2 cellular contexts compared by ENCODE assay signal in the genomic region with DNA sequence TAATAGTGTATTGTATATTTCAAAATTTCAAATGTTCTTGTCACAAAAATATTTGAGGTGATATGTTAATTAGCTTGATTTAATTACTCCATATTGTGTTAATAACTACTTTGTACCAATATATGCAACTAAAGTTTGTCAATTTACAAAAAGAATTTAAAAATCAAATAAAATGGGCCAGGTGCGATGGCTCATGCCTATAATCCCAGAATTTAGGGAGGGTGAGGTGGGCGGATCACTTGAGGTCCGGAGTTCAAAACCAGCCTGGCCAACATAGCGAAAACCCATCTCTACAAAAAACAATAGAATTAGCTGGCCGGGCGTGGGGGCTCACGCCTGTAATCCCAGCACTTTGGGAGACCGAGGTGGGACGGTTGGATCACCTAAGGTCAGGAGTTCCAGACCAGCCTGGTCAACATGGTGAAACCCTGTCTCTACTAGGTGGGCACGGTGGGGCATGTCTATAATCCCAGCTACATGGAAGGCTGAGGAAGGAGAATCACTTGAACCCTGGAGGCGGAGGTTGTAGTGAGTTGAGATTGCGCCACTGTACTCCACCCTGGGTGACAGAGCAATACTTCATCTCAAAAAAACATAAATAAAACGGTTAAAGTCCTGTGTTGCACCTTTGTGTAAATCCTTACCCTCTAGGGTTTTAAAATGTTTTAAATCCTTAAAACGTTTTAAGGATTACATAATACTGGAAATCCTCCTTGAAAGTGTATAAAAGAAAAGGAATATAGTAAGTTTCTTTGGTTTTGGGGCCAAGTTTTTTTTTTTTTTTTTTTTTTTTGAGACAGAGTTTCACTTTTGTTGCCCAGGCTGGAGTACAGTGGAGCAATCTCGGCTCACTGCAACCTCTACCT.
TF ChIP-seq lines count a peak whose summit lies in the region.

No MANE protein-coding gene starts in this region.

TF ChIP-seq in SK-N-SH, 30 proteins besides CTCF, POLR2A, EP300 and RAD21 (continued from another document):
- TF ChIP-seq MXI1 (IDR thresholded peaks at IDR 0.05; ENCODE audit: low read depth, low read length) (no peak), NRF1 (IDR thresholded peaks at IDR 0.05; ENCODE audit: low read depth, low read length) (no peak), TAF1 (IDR thresholded peaks at IDR 0.05; ENCODE audit: borderline replicate concordance, low read depth, low read length) (no peak), RXRA (IDR thresholded peaks at IDR 0.05; ENCODE audit: borderline replicate concordance, low read depth) (no peak), RCOR1 (IDR thresholded peaks at IDR 0.05; ENCODE audit: low read length) (no peak), YY1 (IDR thresholded peaks at IDR 0.05; ENCODE audit: low read depth) (no peak), JUND (IDR thresholded peaks at IDR 0.05) (no peak)
- TF ChIP-seq, protein P1, sequence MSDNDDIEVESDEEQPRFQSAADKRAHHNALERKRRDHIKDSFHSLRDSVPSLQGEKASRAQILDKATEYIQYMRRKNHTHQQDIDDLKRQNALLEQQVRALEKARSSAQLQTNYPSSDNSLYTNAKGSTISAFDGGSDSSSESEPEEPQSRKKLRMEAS (IDR thresholded peaks at IDR 0.05; ENCODE audit: low read depth), result no peak
- TF ChIP-seq, protein P2, sequence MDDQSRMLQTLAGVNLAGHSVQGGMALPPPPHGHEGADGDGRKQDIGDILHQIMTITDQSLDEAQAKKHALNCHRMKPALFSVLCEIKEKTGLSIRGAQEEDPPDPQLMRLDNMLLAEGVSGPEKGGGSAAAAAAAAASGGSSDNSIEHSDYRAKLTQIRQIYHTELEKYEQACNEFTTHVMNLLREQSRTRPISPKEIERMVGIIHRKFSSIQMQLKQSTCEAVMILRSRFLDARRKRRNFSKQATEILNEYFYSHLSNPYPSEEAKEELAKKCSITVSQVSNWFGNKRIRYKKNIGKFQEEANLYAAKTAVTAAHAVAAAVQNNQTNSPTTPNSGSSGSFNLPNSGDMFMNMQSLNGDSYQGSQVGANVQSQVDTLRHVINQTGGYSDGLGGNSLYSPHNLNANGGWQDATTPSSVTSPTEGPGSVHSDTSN (IDR thresholded peaks at IDR 0.05), result no peak
TF ChIP-seq in SK-N-SH: peak in this region for 0.

TF ChIP-seq in SK-N-SH treated with all-trans-retinoic acid at 6 μM for 48 hours, 23 proteins besides CTCF, POLR2A, EP300 and RAD21:
- TF ChIP-seq, protein P3, sequence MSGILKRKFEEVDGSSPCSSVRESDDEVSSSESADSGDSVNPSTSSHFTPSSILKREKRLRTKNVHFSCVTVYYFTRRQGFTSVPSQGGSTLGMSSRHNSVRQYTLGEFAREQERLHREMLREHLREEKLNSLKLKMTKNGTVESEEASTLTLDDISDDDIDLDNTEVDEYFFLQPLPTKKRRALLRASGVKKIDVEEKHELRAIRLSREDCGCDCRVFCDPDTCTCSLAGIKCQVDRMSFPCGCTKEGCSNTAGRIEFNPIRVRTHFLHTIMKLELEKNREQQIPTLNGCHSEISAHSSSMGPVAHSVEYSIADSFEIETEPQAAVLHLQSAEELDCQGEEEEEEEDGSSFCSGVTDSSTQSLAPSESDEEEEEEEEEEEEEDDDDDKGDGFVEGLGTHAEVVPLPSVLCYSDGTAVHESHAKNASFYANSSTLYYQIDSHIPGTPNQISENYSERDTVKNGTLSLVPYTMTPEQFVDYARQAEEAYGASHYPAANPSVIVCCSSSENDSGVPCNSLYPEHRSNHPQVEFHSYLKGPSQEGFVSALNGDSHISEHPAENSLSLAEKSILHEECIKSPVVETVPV (CRISPR knock-in tag; IDR thresholded peaks at IDR 0.05), result no peak
- TF ChIP-seq, protein P4, sequence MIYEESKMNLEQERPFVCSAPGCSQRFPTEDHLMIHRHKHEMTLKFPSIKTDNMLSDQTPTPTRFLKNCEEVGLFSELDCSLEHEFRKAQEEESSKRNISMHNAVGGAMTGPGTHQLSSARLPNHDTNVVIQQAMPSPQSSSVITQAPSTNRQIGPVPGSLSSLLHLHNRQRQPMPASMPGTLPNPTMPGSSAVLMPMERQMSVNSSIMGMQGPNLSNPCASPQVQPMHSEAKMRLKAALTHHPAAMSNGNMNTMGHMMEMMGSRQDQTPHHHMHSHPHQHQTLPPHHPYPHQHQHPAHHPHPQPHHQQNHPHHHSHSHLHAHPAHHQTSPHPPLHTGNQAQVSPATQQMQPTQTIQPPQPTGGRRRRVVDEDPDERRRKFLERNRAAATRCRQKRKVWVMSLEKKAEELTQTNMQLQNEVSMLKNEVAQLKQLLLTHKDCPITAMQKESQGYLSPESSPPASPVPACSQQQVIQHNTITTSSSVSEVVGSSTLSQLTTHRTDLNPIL (CRISPR knock-in tag; IDR thresholded peaks at IDR 0.05; ENCODE audit: low read depth), result no peak
- no peak for TF ChIP-seq PPARA (CRISPR knock-in tag; IDR thresholded peaks at IDR 0.05; ENCODE audit: borderline replicate concordance)
- no peak for TF ChIP-seq TOX (CRISPR knock-in tag; IDR thresholded peaks at IDR 0.05; ENCODE audit: borderline replicate concordance)
- TF ChIP-seq SNAI2 (CRISPR knock-in tag; IDR thresholded peaks at IDR 0.05), result no peak
- TF ChIP-seq GLIS3 (CRISPR knock-in tag; IDR thresholded peaks at IDR 0.05), result no peak
